Comparison of ENCODE assay signal across 22 cellular contexts in the genomic region with DNA sequence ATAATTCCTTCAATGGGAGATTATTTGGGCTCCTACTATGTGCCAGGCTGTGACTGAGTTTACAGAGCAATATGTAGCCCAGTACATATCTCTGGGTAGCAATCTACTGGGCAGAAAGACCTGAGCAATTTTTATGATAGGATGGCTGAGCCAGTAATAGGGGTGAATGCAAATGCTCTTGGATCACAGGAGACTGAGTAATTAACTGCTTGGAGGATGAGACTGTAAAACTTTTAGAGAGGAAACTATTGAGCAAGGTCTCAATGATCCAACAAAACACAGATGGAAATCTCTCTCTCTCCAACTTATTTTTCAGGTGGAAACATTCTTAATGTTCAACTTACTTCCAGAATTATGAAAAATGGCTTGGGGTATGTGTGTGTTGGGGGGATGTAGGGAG.
"Had no signal": no experiment of that assay in that cellular context is flagged by ENCODE, and none has a peak within 500 bp of the region (broad histone marks: within the 10 kb centered on the region; RNA-seq: fewer than 3 reads in every experiment).

No MANE protein-coding gene starts in this region.

- H3K27ac ChIP-seq: brain microvascular endothelial cell, foreskin keratinocyte, hepatocyte had no signal

- H3K27me3 ChIP-seq: brain microvascular endothelial cell, esophagus muscularis mucosa, foreskin keratinocyte, hepatocyte had no signal

- H3K9me3 ChIP-seq: esophagus muscularis mucosa, SK-N-SH had no signal

- H3K4me1 ChIP-seq: foreskin keratinocyte had no signal

- H3K36me3 Mint-ChIP-seq: activated CD4-positive, alpha-beta memory T cell treated with anti-CD3 and anti-CD28 coated beads for 36 hours; WTC11 had no signal

- ATAC-seq: activated CD4-positive, alpha-beta T cell treated with anti-CD3 and anti-CD28 coated beads for 36 hours; activated T-helper 17 cell treated with anti-CD3 and anti-CD28 coated beads, Interleukin-2, amount 50 U/mL, for 72 hours; foreskin keratinocyte; WTC11 had no signal

- H3K4me3 Mint-ChIP-seq: activated CD4-positive, alpha-beta memory T cell treated with anti-CD3 and anti-CD28 coated beads for 36 hours; activated CD4-positive, alpha-beta T cell treated with anti-CD3 and anti-CD28 coated beads for 36 hours; activated naive CD8-positive, alpha-beta T cell treated with anti-CD3 and anti-CD28 coated beads, Interleukin-2, amount 10 ng/mL, durations not matched to agents 7 days and 5 days; activated T-helper 17 cell treated with anti-CD3 and anti-CD28 coated beads, Interleukin-2, amount 50 U/mL, for 72 hours; mesothelial cell of epicardium; stimulated activated naive CD8-positive, alpha-beta T cell treated with anti-CD3 and anti-CD28 coated beads, Interleukin-15, Interleukin-2, amounts not matched to agents 100 ng/mL and 50 ng/mL, for 24 hours; T-helper 2 cell treated with Interferon-gamma antibody and Interleukin-4, amounts not matched to agents 5 μg/mL and 100 μg/mL, for 36 hours; type B pancreatic cell; WTC11 had no signal

- H3K4me2 ChIP-seq: hepatocyte, SK-N-SH had no signal

- H2AFZ ChIP-seq: hepatocyte had no signal

- H3K4me1 Mint-ChIP-seq: activated CD4-positive, alpha-beta T cell treated with anti-CD3 and anti-CD28 coated beads for 36 hours; activated naive CD8-positive, alpha-beta T cell treated with anti-CD3 and anti-CD28 coated beads, Interleukin-2, amount 10 ng/mL, durations not matched to agents 7 days and 5 days; activated T-helper 17 cell treated with anti-CD3 and anti-CD28 coated beads, Interleukin-2, amount 50 U/mL, for 72 hours; WTC11 had no signal

- H3K27me3 Mint-ChIP-seq: activated CD4-positive, alpha-beta memory T cell treated with anti-CD3 and anti-CD28 coated beads for 36 hours; activated CD4-positive, alpha-beta T cell treated with anti-CD3 and anti-CD28 coated beads for 36 hours; activated naive CD8-positive, alpha-beta T cell treated with anti-CD3 and anti-CD28 coated beads, Interleukin-2, amount 10 ng/mL, durations not matched to agents 7 days and 5 days had no signal

- H3K9me3 Mint-ChIP-seq: activated CD4-positive, alpha-beta memory T cell treated with anti-CD3 and anti-CD28 coated beads for 36 hours; activated T-helper 17 cell treated with anti-CD3 and anti-CD28 coated beads, Interleukin-2, amount 50 U/mL, for 72 hours; stimulated activated naive CD8-positive, alpha-beta T cell treated with anti-CD3 and anti-CD28 coated beads, Interleukin-15, Interleukin-2, amounts not matched to agents 100 ng/mL and 50 ng/mL, for 24 hours; WTC11 had no signal

- H3K4me3 ChIP-seq: hepatocyte, lung had no signal

- DNase-seq: activated CD4-positive, alpha-beta memory T cell treated with anti-CD3 and anti-CD28 coated beads for 36 hours; activated CD4-positive, alpha-beta T cell treated with anti-CD3 and anti-CD28 coated beads for 36 hours; activated naive CD4-positive, alpha-beta T cell treated with Interleukin-2 at 50 U/mL for 16 hours; activated naive CD8-positive, alpha-beta T cell treated with anti-CD3 and anti-CD28 coated beads, Interleukin-2, amount 10 ng/mL, durations not matched to agents 7 days and 5 days; anterior cingulate cortex; brain microvascular endothelial cell; cerebellar nuclear complex; effector CD4-positive, alpha-beta T cell; left cardiac atrium; nucleus accumbens; posterior cingulate gyrus; SK-N-SH had no signal

- H3K36me3 ChIP-seq: brain microvascular endothelial cell, esophagus muscularis mucosa had no signal

- H3K27ac Mint-ChIP-seq: activated CD4-positive, alpha-beta memory T cell treated with anti-CD3 and anti-CD28 coated beads for 36 hours; activated CD4-positive, alpha-beta T cell treated with anti-CD3 and anti-CD28 coated beads for 36 hours; activated naive CD8-positive, alpha-beta T cell treated with anti-CD3 and anti-CD28 coated beads, Interleukin-2, amount 10 ng/mL, durations not matched to agents 7 days and 5 days; activated T-helper 17 cell treated with anti-CD3 and anti-CD28 coated beads, Interleukin-2, amount 50 U/mL, for 72 hours; stimulated activated naive CD8-positive, alpha-beta T cell treated with anti-CD3 and anti-CD28 coated beads, Interleukin-15, Interleukin-2, amounts not matched to agents 100 ng/mL and 50 ng/mL, for 24 hours; T-helper 2 cell treated with Interferon-gamma antibody and Interleukin-4, amounts not matched to agents 5 μg/mL and 100 μg/mL, for 36 hours; type B pancreatic cell; WTC11 had no signal

- H3K9ac ChIP-seq: SK-N-SH had no signal
